ENCODE assay signal across 17 cellular contexts in genomic region chr6:141117869-141118268, GRCh38.
DNase-seq lines count a peak whose midpoint lies in the region; ATAC-seq and TF ChIP-seq lines count a peak whose summit lies in the region.
"Had no signal": no experiment of that assay in that cellular context is flagged by ENCODE, and none has a peak within 500 bp of the region (broad histone marks: within the 10 kb centered on the region; RNA-seq: fewer than 3 reads in every experiment).

No MANE protein-coding gene starts in this region.

- H3K4me1 ChIP-seq in Peyer's patch (no peaks in the 10 kb centered on the region), testis (no peaks in the 10 kb centered on the region)

- H3K4me3 Mint-ChIP-seq in nephron, result no peak overlapping the region
- H3K4me3 Mint-ChIP-seq: CD4-positive, alpha-beta memory T cell had no signal

- no peaks in the 10 kb centered on the region for H3K36me3 Mint-ChIP-seq in nephron (ENCODE audit: low read depth)
- H3K36me3 Mint-ChIP-seq: CD4-positive, alpha-beta memory T cell had no signal

- peaks cover 23% of the 10 kb centered on the region for H3K4me1 Mint-ChIP-seq in nephron
- H3K4me1 Mint-ChIP-seq: CD4-positive, alpha-beta memory T cell had no signal

- H3K36me3 ChIP-seq in SK-N-MC (ENCODE audit: insufficient read depth, low read length) (no peaks in the 10 kb centered on the region), Peyer's patch (no peaks in the 10 kb centered on the region), testis (ENCODE audit: low read depth, missing control alignments) (no peaks in the 10 kb centered on the region)

- H3K27ac ChIP-seq in SK-N-MC (0 out of 2 replicates have a peak overlapping the region, but pooled peaks have one; percentile 10), dorsolateral prefrontal cortex (no peak overlapping the region), Peyer's patch (no peak overlapping the region), testis (no peak overlapping the region)
- H3K27ac ChIP-seq: GM23248, PC-9 had no signal

- TF ChIP-seq CTCF in nephron (IDR thresholded peaks at IDR 0.05; ENCODE audit: unreplicated experiment in 3 of 3), result no peak
- no peak for TF ChIP-seq CTCF in dorsolateral prefrontal cortex (IDR thresholded peaks at IDR 0.05 in 54 of 56, conservative IDR thresholded peaks at IDR 0.05 in 2 of 56; ENCODE audit: low read depth in 1 of 56, partially characterized antibody in 56 of 56)
- no peak for TF ChIP-seq CTCF in Peyer's patch (IDR thresholded peaks at IDR 0.05)
- no peak for TF ChIP-seq CTCF in testis (IDR thresholded peaks at IDR 0.05)

- H3K9ac ChIP-seq in SK-N-MC (ENCODE audit: insufficient read length), result no peak overlapping the region
- H3K9ac ChIP-seq: GM23248 had no signal

- TF ChIP-seq POLR2A in Peyer's patch (IDR thresholded peaks at IDR 0.05) (no peak), testis (IDR thresholded peaks at IDR 0.05) (no peak)

- H3K27ac Mint-ChIP-seq in nephron, result peak overlapping the region in 2 of 3 experiments; percentile 15 to 88
- H3K27ac Mint-ChIP-seq: CD4-positive, alpha-beta memory T cell had no signal

- H3K4me3 ChIP-seq in SK-N-MC (no peak overlapping the region), dorsolateral prefrontal cortex (no peak overlapping the region), Peyer's patch (no peak overlapping the region), testis (no peak overlapping the region)
- H3K4me3 ChIP-seq: GM23248, PC-9 had no signal

- ATAC-seq in GM19452 (IDR thresholded peaks at IDR 0.05; ENCODE audit: unreplicated experiment), result no peak

- H3K9me3 ChIP-seq in SK-N-MC (ENCODE audit: low read depth, low read length) (no peaks in the 10 kb centered on the region; the same call in 1 of the 2 replicates), Peyer's patch (no peaks in the 10 kb centered on the region), testis (no peaks in the 10 kb centered on the region)

- no peaks in the 10 kb centered on the region for H3K27me3 Mint-ChIP-seq in nephron (ENCODE audit: low read depth)

- H3K9me3 Mint-ChIP-seq in nephron, result peaks cover 3% of the 10 kb centered on the region

- H3K27me3 ChIP-seq in dorsolateral prefrontal cortex, result no peaks in the 10 kb centered on the region
- no peaks in the 10 kb centered on the region for H3K27me3 ChIP-seq in Peyer's patch
- no peaks in the 10 kb centered on the region for H3K27me3 ChIP-seq in testis

- intact Hi-C loops in dorsolateral prefrontal cortex (cut with DNase I), result no loop called here
- intact Hi-C loops in testis (cut with DNase I; ENCODE audit: low total_unique reads), result no loop called here

- DNase-seq in EL (peak; percentile 3), SK-N-MC (ENCODE audit: low read depth, low spot score) (no peak), dermis microvascular lymphatic vessel endothelial cell (ENCODE audit: low read depth in 2 of 2) (peak; percentile 3 to 22), dorsolateral prefrontal cortex (no peak), Peyer's patch (no peak), testis (no peak)
- DNase-seq: Calu3; CD4-positive, alpha-beta memory T cell; GM23248; NCI-H1417 treated with DMSO at 0.1 percent for 48 hours; NCI-H1930; NCI-H2171; NCI-H510A; NCI-H774; PC-9 had no signal

Comparison
In these comparisons a context has a peak if more than half of its experiments do, and no peak if none do; other contexts are left out.
1. DNase-seq: peak in EL (single experiment) and dermis microvascular lymphatic vessel endothelial cell (2 of 2); none in SK-N-MC (single experiment), dorsolateral prefrontal cortex (0 of 10), Peyer's patch (0 of 3) and testis (single experiment).